Comparison of ENCODE assay signal across 28 cellular contexts in genomic region chr2:209566250-209566649, GRCh38.
DNase-seq lines count a peak whose midpoint lies in the region; ATAC-seq, FAIRE-seq and TF ChIP-seq lines count a peak whose summit lies in the region.
"Had no signal": no experiment of that assay in that cellular context is flagged by ENCODE, and none has a peak within 500 bp of the region (broad histone marks: within the 10 kb centered on the region; RNA-seq: fewer than 3 reads in every experiment).

No MANE protein-coding gene starts in this region.

- no CpG with 5 or more reads among the region's 3 CpGs for WGBS in neuronal stem cell (ENCODE audit: extremely low coverage in 2 of 2, insufficient read length in 2 of 2, insufficient replicate concordance in 1 of 2), 2 donors

- no peak overlapping the region for H2BK12ac ChIP-seq in neuronal stem cell (ENCODE audit: low read length)

- ATAC-seq in HG02798 (IDR thresholded peaks at IDR 0.05; ENCODE audit: poor library complexity, unreplicated experiment) (no peak), GM19351 (IDR thresholded peaks at IDR 0.05; ENCODE audit: unreplicated experiment) (no peak), HG02763 (IDR thresholded peaks at IDR 0.05; ENCODE audit: unreplicated experiment) (no peak)
- ATAC-seq: A549; activated CD8-positive, alpha-beta T cell treated with anti-CD3 and anti-CD28 coated beads for 36 hours; activated naive CD4-positive, alpha-beta T cell treated with anti-CD3 and anti-CD28 coated beads, Interleukin-2, amount 50 U/mL, for 72 hours; effector memory CD8-positive, alpha-beta T cell; foreskin keratinocyte; sciatic nerve; stimulated activated memory B cell treated with anti-CD40 and anti-IgM and Interleukin-4, amounts not matched to agents 10 μg/mL and 1 μg/mL and 100 μg/mL, for 72 hours; T-helper 17 cell had no signal

- no peak overlapping the region for H4K8ac ChIP-seq in neuronal stem cell (ENCODE audit: low read depth, low read length)

- no TSS peak for BruUV-seq in PC-9 (replicated peaks; lab: Mats Ljungman, UMichigan)

- no peaks in the 10 kb centered on the region for H3K79me2 ChIP-seq in PC-9 (ENCODE audit: low read depth)

- no peak overlapping the region for H3K14ac ChIP-seq in neuronal stem cell (ENCODE audit: low read length)

- intact Hi-C loops in PC-9 (cut with micrococcal nuclease; ENCODE audit: unreplicated experiment) = no loop called here

- H3K9ac ChIP-seq in neuronal stem cell (ENCODE audit: low read depth, low read length, poor library complexity) = no peak overlapping the region
- H3K9ac ChIP-seq: SK-N-SH had no signal

- H3K79me1 ChIP-seq in neuronal stem cell (ENCODE audit: low read depth, low read length) = peaks cover 1% of the 10 kb centered on the region

- FAIRE-seq in D721Med (lab: Jason Lieb, UNC) = peak; percentile 25
- FAIRE-seq: A549, GM19239 had no signal

- POLR2A ChIA-PET in PC-9 (lab: Charles Lee; ENCODE audit: unreplicated experiment) = no interaction called here

- H3K27ac ChIP-seq in PC-9 = no peak overlapping the region
- peak overlapping the region; percentile 0 for H3K27ac ChIP-seq in neuronal stem cell (replicated peaks; ENCODE audit: low read length)
- H3K27ac ChIP-seq: A549, esophagus muscularis mucosa, foreskin keratinocyte, uterus had no signal

- TF ChIP-seq CTCF in D721Med (IDR thresholded peaks at IDR 0.05; ENCODE audit: insufficient read depth, missing control alignments) (no peak), PC-9 (conservative IDR thresholded peaks at IDR 0.05) (no peak)

- CTCF ChIA-PET in PC-9 (lab: Charles Lee) = no interaction called here

- no peaks in the 10 kb centered on the region for H4K20me1 ChIP-seq in PC-9 (ENCODE audit: insufficient read depth)

- H2AFZ ChIP-seq in PC-9 (no peak overlapping the region), neuronal stem cell (ENCODE audit: low read length) (no peak overlapping the region)

- no peak overlapping the region for H2BK5ac ChIP-seq in neuronal stem cell (ENCODE audit: low read length)

- H4K91ac ChIP-seq in neuronal stem cell (ENCODE audit: low read depth, low read length, poor library complexity) = no peak overlapping the region

- no peak overlapping the region for H2AK5ac ChIP-seq in neuronal stem cell (ENCODE audit: low read depth, low read length)

- H3K4me2 ChIP-seq in PC-9 (peak overlapping the region; percentile 19; the same call in 1 of the 2 replicates), neuronal stem cell (ENCODE audit: insufficient read depth, low read length, poor library complexity, severe bottlenecking) (no peak overlapping the region)
- H3K4me2 ChIP-seq: A549, SK-N-SH had no signal

- DNase-seq in D721Med (ENCODE audit: insufficient read length, low spot score) (no peak), NCI-H2029 (lab: John Stamatoyannopoulos, UW) (peak; percentile 6), PC-9 (peak; percentile 1 to 35), neuronal stem cell (ENCODE audit: low spot score) (no peak)
- DNase-seq in stimulated activated CD4-positive, alpha-beta T cell treated with anti-CD3 and anti-CD28 coated beads, Interleukin-12 subunit alpha, Interleukin-12 subunit beta, amount 100 ng/mL, for 4 hours = no peak
- DNase-seq: activated CD4-positive, CD25-positive, alpha-beta regulatory T cell treated with anti-CD3 and anti-CD28 coated beads, Interleukin-2, amount 50 U/mL, for 72 hours; activated CD8-positive, alpha-beta T cell treated with anti-CD3 and anti-CD28 coated beads for 36 hours; cortex of kidney; effector memory CD8-positive, alpha-beta T cell; foreskin keratinocyte; GF-D8; H9; NCI-H1092; NCI-H2227 treated with DMSO at 0.1 percent for 48 hours; SK-N-SH; stimulated activated CD4-positive, alpha-beta T cell treated with anti-CD3 and anti-CD28 coated beads, Interleukin-4, amount 100 ng/mL, for 4 hours; substantia nigra; T-helper 17 cell; uterus had no signal

- no peak overlapping the region for H3K4ac ChIP-seq in neuronal stem cell (ENCODE audit: low read length)

- H3K27me3 ChIP-seq in PC-9 (ENCODE audit: insufficient read depth, low read depth) (no peaks in the 10 kb centered on the region), neuronal stem cell (ENCODE audit: control insufficient read depth in 3 of 3, insufficient read depth in 3 of 3, low read depth in 1 of 3, low read length in 3 of 3) (no peaks in the 10 kb centered on the region)
- H3K27me3 ChIP-seq: esophagus muscularis mucosa, foreskin keratinocyte, uterus had no signal

- no peak overlapping the region for H2BK15ac ChIP-seq in neuronal stem cell (ENCODE audit: low read length)

- H3K9me3 ChIP-seq in PC-9 (ENCODE audit: insufficient read depth, low read depth) = no peaks in the 10 kb centered on the region
- no peaks in the 10 kb centered on the region for H3K9me3 ChIP-seq in neuronal stem cell (replicated peaks in 1 of 2; ENCODE audit: control insufficient read depth in 2 of 2, insufficient read depth in 1 of 2, low read depth in 1 of 2, low read length in 2 of 2)
- H3K9me3 ChIP-seq: A549, esophagus muscularis mucosa, SK-N-SH, uterus had no signal

- H3K4me1 ChIP-seq in PC-9 (replicated peaks; ENCODE audit: insufficient read depth) = no peaks in the 10 kb centered on the region
- peaks cover 5 to 7% of the 10 kb centered on the region in 2 donors for H3K4me1 ChIP-seq in neuronal stem cell (ENCODE audit: control insufficient read depth in 2 of 2, insufficient read depth in 1 of 2, low read depth in 1 of 2, low read length in 2 of 2)
- H3K4me1 ChIP-seq: A549, esophagus muscularis mucosa, foreskin keratinocyte, uterus had no signal

- H3K36me3 ChIP-seq in PC-9 (ENCODE audit: low read depth) = no peaks in the 10 kb centered on the region
- peaks cover 0 to 6% of the 10 kb centered on the region in 2 donors for H3K36me3 ChIP-seq in neuronal stem cell (replicated peaks in 1 of 2; ENCODE audit: control insufficient read depth in 2 of 2, insufficient read depth in 2 of 2, low read length in 2 of 2)
- H3K36me3 ChIP-seq: esophagus muscularis mucosa, uterus had no signal

- no peaks in the 10 kb centered on the region; the same call in 1 of the 2 replicates for H3K9me2 ChIP-seq in PC-9 (ENCODE audit: insufficient read depth)
- H3K9me2 ChIP-seq: SK-N-SH had no signal

- H3K18ac ChIP-seq in neuronal stem cell (ENCODE audit: low read length) = no peak overlapping the region

- H3F3A ChIP-seq in PC-9 (ENCODE audit: insufficient read depth, low read depth) = no peaks in the 10 kb centered on the region

- no peak overlapping the region for H3K23ac ChIP-seq in neuronal stem cell (ENCODE audit: low read depth, low read length, poor library complexity)

- H3K4me3 ChIP-seq in PC-9 (no peak overlapping the region), neuronal stem cell (ENCODE audit: low read length in 2 of 2) (no peak overlapping the region)
- H3K4me3 ChIP-seq: A549, esophagus muscularis mucosa, uterus had no signal

- no peak overlapping the region for H2BK120ac ChIP-seq in neuronal stem cell (ENCODE audit: low read depth, low read length)

Comparison
In these comparisons a context has a peak if more than half of its experiments do, and no peak if none do; other contexts are left out.
1. DNase-seq: peak in NCI-H2029 (single experiment) and PC-9 (2 of 2); none in D721Med (single experiment), neuronal stem cell (single experiment) and stimulated activated CD4-positive, alpha-beta T cell treated with anti-CD3 and anti-CD28 coated beads, Interleukin-12 subunit alpha, Interleukin-12 subunit beta, amount 100 ng/mL, for 4 hours (single experiment).